Comparison of ENCODE assay signal across 23 cellular contexts in the genomic region with DNA sequence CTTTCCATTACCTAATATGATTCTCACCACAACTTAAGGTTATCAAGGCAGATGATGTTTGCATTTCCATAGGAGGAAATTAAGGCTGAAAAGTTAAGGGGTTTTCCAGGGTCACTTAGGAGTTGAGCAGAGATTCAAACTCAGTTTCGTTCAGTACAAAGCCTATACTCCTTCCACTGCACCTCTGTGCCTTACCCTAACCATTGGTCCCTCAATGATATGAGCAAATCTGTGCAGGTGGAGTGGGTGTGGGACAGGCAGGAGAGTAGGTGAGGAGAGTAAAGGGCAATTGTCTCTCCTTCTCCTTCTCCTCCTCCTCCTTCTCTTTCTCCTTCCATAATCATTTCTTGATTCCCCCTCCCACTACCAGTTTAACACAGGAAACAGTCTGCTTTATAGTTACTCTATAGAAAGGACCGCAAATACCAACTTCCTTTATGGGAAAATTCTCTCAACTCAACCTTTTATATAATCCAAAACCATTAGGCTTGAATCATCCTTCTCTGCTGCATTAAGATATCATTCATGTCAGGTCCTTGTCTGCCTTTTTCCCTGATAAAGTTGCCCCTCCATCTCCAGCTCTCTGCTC. TPM values are rescaled to one million over a fixed set of nuclear protein-coding genes. Genes with fewer than 3 reads are reported as not detected.
A peak's percentile ranks its signal among the peaks of the same experiment; 100 is the strongest.
DNase-seq lines count a peak whose midpoint lies in the region.
"Had no signal": no experiment of that assay in that cellular context is flagged by ENCODE, and none has a peak within 500 bp of the region (broad histone marks: within the 10 kb centered on the region; RNA-seq: fewer than 3 reads in every experiment).

No MANE protein-coding gene starts in this region.

- H3K4me1 Mint-ChIP-seq in activated naive CD8-positive, alpha-beta T cell treated with anti-CD3 and anti-CD28 coated beads for 36 hours = peaks cover 46% of the 10 kb centered on the region
- H3K4me1 Mint-ChIP-seq: neural progenitor cell had no signal

- peak overlapping the region; percentile 35 for H3K4me3 Mint-ChIP-seq in activated naive CD8-positive, alpha-beta T cell treated with anti-CD3 and anti-CD28 coated beads for 36 hours
- H3K4me3 Mint-ChIP-seq: neural progenitor cell had no signal

- peak overlapping the region; percentile 87 for H3K27ac Mint-ChIP-seq in activated naive CD8-positive, alpha-beta T cell treated with anti-CD3 and anti-CD28 coated beads for 36 hours
- H3K27ac Mint-ChIP-seq: neural progenitor cell had no signal

- no peak overlapping the region for H3K4me3 ChIP-seq in Jurkat, Clone E6-1 (ENCODE audit: low read length)
- H3K4me3 ChIP-seq: hepatocyte, mucosa of descending colon, neural progenitor cell had no signal

- H3K9me3 Mint-ChIP-seq in activated naive CD8-positive, alpha-beta T cell treated with anti-CD3 and anti-CD28 coated beads for 36 hours = peaks cover 6% of the 10 kb centered on the region
- H3K9me3 Mint-ChIP-seq: neural progenitor cell had no signal

- H3K27me3 Mint-ChIP-seq in activated naive CD8-positive, alpha-beta T cell treated with anti-CD3 and anti-CD28 coated beads for 36 hours = no peaks in the 10 kb centered on the region

- peaks cover 5% of the 10 kb centered on the region for H3K36me3 Mint-ChIP-seq in activated naive CD8-positive, alpha-beta T cell treated with anti-CD3 and anti-CD28 coated beads for 36 hours
- H3K36me3 Mint-ChIP-seq: neural progenitor cell had no signal

- DNase-seq in activated T-cell treated with anti-CD3 and anti-CD28 coated beads for 24 hours (ENCODE audit: low read depth) (peak; percentile 7), KBM-7 (no peak), putamen (ENCODE audit: low spot score) (no peak), NCI-H1930 (lab: John Stamatoyannopoulos, UW) (no peak)
- DNase-seq in activated T-cell treated with anti-CD3 and anti-CD28 coated beads, Interleukin-2, amount 50 U/mL, for 1 hour = no peak
- peak; percentile 38 for DNase-seq in Jurkat, Clone E6-1 (ENCODE audit: low read depth, low spot score)
- peak; percentile 18 for DNase-seq in activated naive CD8-positive, alpha-beta T cell treated with anti-CD3 and anti-CD28 coated beads for 36 hours
- peak; percentile 3 for DNase-seq in stimulated activated naive CD4-positive, alpha-beta T cell treated with Interleukin-2 at 50 U/mL for 16 hours (lab: John Stamatoyannopoulos, UW)
- DNase-seq: activated effector memory CD4-positive, alpha-beta T cell treated with anti-CD3 and anti-CD28 coated beads, Interleukin-2, amount 50 U/mL, for 16 hours; cerebellar nuclear complex; DMS 273 treated with DMSO at 0.1 percent for 48 hours; erythroblast; foreskin melanocyte; GOT3; left ventricle myocardium superior; mucosa of descending colon; NCI-H187 treated with DMSO at 0.1 percent for 48 hours; NCI-H226; SHP77 treated with DMSO at 0.1 percent for 48 hours; small intestine; T-helper 1 cell had no signal

- in situ Hi-C loops in KBM-7 (cut with MboI; ENCODE audit: low pct_unique_long_range_greater_than_20kb, low sequenced_read_pairs) = no loop called here

RNA-seq across cellular contexts. Expression of gene SRD5A3, which starts 27.4 kb away (rescaled TPM):
- polyA plus RNA-seq in Jurkat, Clone E6-1 (2012; ENCODE audit: insufficient read depth, insufficient read length) = 78.8 TPM
- total RNA-seq in activated naive CD8-positive, alpha-beta T cell treated with anti-CD3 and anti-CD28 coated beads for 36 hours = 10 to 100 TPM; 32.5 to 39.7 TPM

Comparison
In these comparisons a context has a peak if more than half of its experiments do, and no peak if none do; other contexts are left out.
1. DNase-seq: peak in activated T-cell treated with anti-CD3 and anti-CD28 coated beads for 24 hours (single experiment), Jurkat, Clone E6-1 (single experiment), activated naive CD8-positive, alpha-beta T cell treated with anti-CD3 and anti-CD28 coated beads for 36 hours (single experiment) and stimulated activated naive CD4-positive, alpha-beta T cell treated with Interleukin-2 at 50 U/mL for 16 hours (single experiment); none in activated T-cell treated with anti-CD3 and anti-CD28 coated beads, Interleukin-2, amount 50 U/mL, for 1 hour (single experiment), KBM-7 (single experiment), putamen (single experiment) and NCI-H1930 (0 of 2).